In the genomic region with DNA sequence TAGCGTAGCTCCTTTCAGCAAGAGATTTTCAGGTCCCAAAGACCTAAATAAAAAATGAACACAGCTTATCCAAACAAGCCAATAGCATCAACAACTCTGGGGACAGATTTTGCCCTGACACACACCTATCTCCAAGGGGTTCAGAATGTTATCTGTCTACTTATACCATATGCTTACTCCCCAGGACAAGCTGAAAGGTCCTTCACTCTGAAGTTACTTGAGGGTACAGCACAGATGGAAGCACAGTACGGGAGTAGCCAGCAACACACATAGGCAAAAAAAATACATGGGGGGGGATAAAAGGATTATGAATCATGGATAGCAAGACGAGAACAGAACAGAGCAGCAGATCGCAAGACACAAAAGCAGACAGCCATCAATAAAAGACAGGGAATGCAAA, we compare ENCODE assay signal across 17 cellular contexts.
DNase-seq lines count a peak whose midpoint lies in the region; ATAC-seq and TF ChIP-seq lines count a peak whose summit lies in the region.
"Had no signal": no experiment of that assay in that cellular context is flagged by ENCODE, and none has a peak within 500 bp of the region (broad histone marks: within the 10 kb centered on the region; RNA-seq: fewer than 3 reads in every experiment).

No MANE protein-coding gene starts in this region.

- no peaks in the 10 kb centered on the region for H3K27me3 ChIP-seq in body of pancreas
- H3K27me3 ChIP-seq: BE2C had no signal

- ATAC-seq in body of pancreas (no peak), sciatic nerve (no peak)
- ATAC-seq: CD8-positive, alpha-beta T cell; GM12878 had no signal

- H3K9me3 ChIP-seq in body of pancreas = no peaks in the 10 kb centered on the region
- H3K9me3 ChIP-seq: BE2C, BLaER1, Caco-2 had no signal

- no peak for TF ChIP-seq CTCF in body of pancreas (IDR thresholded peaks at IDR 0.05)

- DNase-seq in G401 (ENCODE audit: low spot score) (peak; percentile 71), cerebellar cortex (ENCODE audit: low spot score) (peak; percentile 65), pons (ENCODE audit: low spot score) (peak; percentile 1), body of pancreas (no peak), sciatic nerve (ENCODE audit: low spot score) (no peak)
- no peak for DNase-seq in activated effector memory CD4-positive, alpha-beta T cell treated with anti-CD3 and anti-CD28 coated beads, Interleukin-2, amount 50 U/mL, for 16 hours
- DNase-seq: 8988T; ACHN; BE2C; Caco-2; Calu3; CD4-positive, alpha-beta T cell; CD8-positive, alpha-beta T cell; DMS79 treated with DMSO at 0.1 percent for 48 hours; GDM1 had no signal

- intact Hi-C loops in body of pancreas (cut with DNase I) (no loop called here), sciatic nerve (cut with DNase I) (no loop called here)

- no peak overlapping the region for H3K27ac ChIP-seq in body of pancreas
- H3K27ac ChIP-seq: BLaER1 had no signal

- TF ChIP-seq POLR2A in body of pancreas (IDR thresholded peaks at IDR 0.05) = no peak

- in situ Hi-C loops in G401 (cut with HindIII; ENCODE audit: low sequenced_read_pairs) = no loop called here

- no peak overlapping the region for H3K4me3 ChIP-seq in body of pancreas
- H3K4me3 ChIP-seq: BLaER1, GM12878 had no signal

- H3K4me1 ChIP-seq in body of pancreas = no peaks in the 10 kb centered on the region
- H3K4me1 ChIP-seq: BE2C, BLaER1, Caco-2 had no signal

- WGBS in body of pancreas, 2 donors = 90 to 99% methylated on average over 4 of the region's 4 CpGs

- H3K36me3 ChIP-seq in body of pancreas (replicated peaks in 1 of 2; ENCODE audit: insufficient read depth in 1 of 2, low read depth in 2 of 2) = no peaks in the 10 kb centered on the region

Comparison
In these comparisons a context has a peak if more than half of its experiments do, and no peak if none do; other contexts are left out.
1. DNase-seq: peak in G401 (single experiment), cerebellar cortex (single experiment) and pons (single experiment); none in activated effector memory CD4-positive, alpha-beta T cell treated with anti-CD3 and anti-CD28 coated beads, Interleukin-2, amount 50 U/mL, for 16 hours (single experiment), body of pancreas (0 of 4) and sciatic nerve (single experiment).